Comparison of ENCODE assay signal across 8 cellular contexts in the genomic region with DNA sequence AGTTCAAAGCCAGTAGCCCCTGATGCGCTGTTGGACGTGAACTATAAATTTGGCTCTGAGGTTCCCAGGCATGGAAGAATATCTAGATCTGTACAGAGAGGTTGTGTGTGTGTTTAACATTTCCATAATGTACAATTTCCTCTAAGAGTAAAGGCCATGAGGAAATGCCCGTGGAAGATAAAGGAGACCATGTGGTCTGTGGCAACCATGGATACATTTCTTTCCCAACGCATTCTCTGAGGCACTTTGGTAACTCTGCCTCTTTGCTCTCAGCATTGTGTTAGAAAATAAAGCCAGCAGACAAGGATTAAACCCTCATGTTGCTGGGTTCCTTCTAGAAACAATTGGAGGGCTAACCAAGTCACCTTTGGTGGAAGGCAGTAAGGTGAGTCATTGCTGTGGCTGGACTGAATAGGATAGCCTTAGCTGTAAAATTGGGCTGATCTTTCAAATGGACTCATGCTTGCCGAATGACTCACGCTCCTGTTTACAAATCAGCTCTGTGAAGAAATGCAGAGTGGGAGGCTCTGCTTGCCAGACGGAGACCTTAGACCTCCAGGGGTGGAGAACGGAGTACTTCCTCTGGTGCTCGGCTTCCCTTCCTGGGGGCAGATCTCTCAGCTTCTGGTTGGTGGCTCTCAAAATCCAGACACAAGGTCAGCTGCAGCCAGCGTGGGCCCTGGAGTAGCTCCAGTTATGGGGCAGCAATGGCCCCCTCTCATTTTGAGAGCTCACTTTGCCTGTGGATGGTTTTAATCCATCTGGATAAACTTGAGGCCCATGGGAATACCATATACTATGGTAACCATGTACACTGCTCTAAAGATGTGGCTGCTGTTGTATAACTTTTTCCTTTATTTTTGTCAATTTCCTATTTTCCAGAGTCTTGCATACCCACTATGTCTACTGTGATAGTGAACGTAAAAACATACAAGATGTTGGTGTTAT.
DNase-seq lines count a peak whose midpoint lies in the region; ATAC-seq and TF ChIP-seq lines count a peak whose summit lies in the region.

No MANE protein-coding gene starts in this region.

- H3K4me3 ChIP-seq in MG63 (no peak overlapping the region), choroid plexus epithelial cell (ENCODE audit: low read depth, low read length) (no peak overlapping the region), lower lobe of right lung (no peak overlapping the region)

- H3K27ac Mint-ChIP-seq in naive thymus-derived CD8-positive, alpha-beta T cell: no peak overlapping the region

- H3K4me1 ChIP-seq in lower lobe of right lung: peaks cover 27% of the 10 kb centered on the region

- intact Hi-C loops in lower lobe of right lung (cut with DNase I): no loop called here

- H3K4me1 Mint-ChIP-seq in naive thymus-derived CD8-positive, alpha-beta T cell: peaks cover 0 to 3% (median 0%) of the 10 kb centered on the region in 4 donors

- in situ Hi-C loops in ACHN (cut with HindIII; ENCODE audit: low pct_ligation_motif_present, low pct_unique_long_range_greater_than_20kb, low sequenced_read_pairs): no loop called here
- in situ Hi-C loops in G401 (cut with HindIII; ENCODE audit: low sequenced_read_pairs): no loop called here

- DNase-seq in ACHN: peak; percentile 96
- DNase-seq in MG63: peak; percentile 94
- peak; percentile 100 for DNase-seq in choroid plexus epithelial cell (ENCODE audit: low read depth)
- peak; percentile 75 for DNase-seq in lower lobe of right lung
- no peak for DNase-seq in G401 (ENCODE audit: low spot score)
- DNase-seq in naive thymus-derived CD8-positive, alpha-beta T cell: no peak
- DNase-seq in substantia nigra (lab: John Stamatoyannopoulos, UW): no peak

- POLR2A ChIA-PET in naive thymus-derived CD8-positive, alpha-beta T cell (lab: Charles Lee): no interaction called here

- peaks cover 15% of the 10 kb centered on the region for H3K36me3 ChIP-seq in MG63
- H3K36me3 ChIP-seq in lower lobe of right lung: peaks cover 7% of the 10 kb centered on the region

- H3K27ac ChIP-seq in lower lobe of right lung: peak overlapping the region; percentile 13
- no peak overlapping the region for H3K27ac ChIP-seq in substantia nigra (ENCODE audit: low read depth, low read length, poor library complexity, severe bottlenecking)

- H3K27me3 Mint-ChIP-seq in naive thymus-derived CD8-positive, alpha-beta T cell: no peaks in the 10 kb centered on the region

- H3K27me3 ChIP-seq in MG63: no peaks in the 10 kb centered on the region
- H3K27me3 ChIP-seq in lower lobe of right lung (ENCODE audit: low read depth): no peaks in the 10 kb centered on the region

- peaks cover 0 to 14% (median 4%) of the 10 kb centered on the region in 3 donors for H3K36me3 Mint-ChIP-seq in naive thymus-derived CD8-positive, alpha-beta T cell

- ATAC-seq in lower lobe of right lung (peak; percentile 85 to 88), GM21786 (IDR thresholded peaks at IDR 0.05; ENCODE audit: unreplicated experiment) (no peak)
- ATAC-seq in naive thymus-derived CD8-positive, alpha-beta T cell: no peak

- H3K9me3 ChIP-seq in MG63 (no peaks in the 10 kb centered on the region), lower lobe of right lung (no peaks in the 10 kb centered on the region)

- H3K9me3 Mint-ChIP-seq in naive thymus-derived CD8-positive, alpha-beta T cell: no peaks in the 10 kb centered on the region

- TF ChIP-seq CTCF in choroid plexus epithelial cell (conservative IDR thresholded peaks at IDR 0.05; ENCODE audit: low read depth, low read length) (no peak), lower lobe of right lung (IDR thresholded peaks at IDR 0.05) (no peak)

- H3K4me3 Mint-ChIP-seq in naive thymus-derived CD8-positive, alpha-beta T cell: no peak overlapping the region

Comparison
In these comparisons a context has a peak if more than half of its experiments do, and no peak if none do; other contexts are left out.
1. DNase-seq: peak in ACHN (single experiment), MG63 (single experiment), choroid plexus epithelial cell (single experiment) and lower lobe of right lung (single experiment); none in G401 (single experiment), naive thymus-derived CD8-positive, alpha-beta T cell (0 of 10) and substantia nigra (0 of 49).
2. ATAC-seq: peak in lower lobe of right lung (2 of 2); none in naive thymus-derived CD8-positive, alpha-beta T cell (0 of 2) and GM21786 (single experiment).